Comparison of ENCODE assay signal across 11 cellular contexts in the genomic region with DNA sequence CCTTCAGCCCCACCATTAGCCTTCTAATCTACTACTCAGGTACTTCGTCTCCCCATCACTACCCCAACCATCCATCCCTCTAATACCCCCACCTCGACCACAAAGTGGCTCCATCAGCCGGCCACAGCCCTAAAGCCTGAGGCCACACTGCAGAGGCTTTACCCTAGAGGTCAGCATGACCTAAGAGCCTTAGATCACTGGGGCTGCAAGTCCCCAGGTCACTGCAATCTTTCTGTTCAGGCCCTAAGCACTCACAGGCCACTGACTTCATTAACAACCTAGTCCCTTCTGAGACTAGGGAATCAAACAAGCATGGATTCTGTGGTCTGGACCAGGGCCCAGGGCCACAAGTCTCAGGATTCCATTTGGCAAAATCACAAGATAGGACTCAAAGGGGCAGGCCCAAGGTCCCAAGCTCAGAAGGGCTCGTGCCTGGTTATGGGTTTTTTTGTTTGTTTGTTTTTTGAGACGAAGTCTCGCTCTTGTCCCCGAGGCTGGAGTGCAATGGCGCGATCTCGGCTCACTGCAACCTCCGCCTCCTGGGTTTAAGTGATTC. TPM values are rescaled to one million over a fixed set of nuclear protein-coding genes. Genes with fewer than 3 reads are reported as not detected.
DNase-seq lines count a peak whose midpoint lies in the region; ATAC-seq and TF ChIP-seq lines count a peak whose summit lies in the region.
"Had no signal": no experiment of that assay in that cellular context is flagged by ENCODE, and none has a peak within 500 bp of the region (broad histone marks: within the 10 kb centered on the region; RNA-seq: fewer than 3 reads in every experiment).

No MANE protein-coding gene starts in this region.

- DNase-seq in Daoy (ENCODE audit: low read depth), result peak; percentile 88
- DNase-seq in LHCN-M2 (ENCODE audit: low read depth), result peak; percentile 74
- DNase-seq in choroid plexus epithelial cell (ENCODE audit: low read depth), result peak; percentile 82
- peak; percentile 42 for DNase-seq in non-pigmented ciliary epithelial cell (ENCODE audit: low read depth)
- no peak for DNase-seq in DMS 273 treated with DMSO at 0.1 percent for 48 hours (lab: John Stamatoyannopoulos, UW)
- DNase-seq in DMS79 (lab: John Stamatoyannopoulos, UW), result no peak
- no peak for DNase-seq in pons (ENCODE audit: low spot score)
- DNase-seq: stimulated activated CD8-positive, alpha-beta memory T cell treated with anti-CD3 and anti-CD28 coated beads, Interleukin-4, amount 100 ng/mL, for 48 hours had no signal

- ATAC-seq in HG03521 (IDR thresholded peaks at IDR 0.05; ENCODE audit: unreplicated experiment), result no peak

- no peak overlapping the region for H3K4me3 ChIP-seq in choroid plexus epithelial cell (ENCODE audit: low read depth, low read length)
- H3K4me3 ChIP-seq: HAP-1 had no signal

- no peak for TF ChIP-seq CTCF in choroid plexus epithelial cell (conservative IDR thresholded peaks at IDR 0.05; ENCODE audit: low read depth, low read length)

RNA-seq across cellular contexts. Expression of gene PKDCC, which starts 37.0 kb away (rescaled TPM):
- total RNA-seq in Daoy (2014; rRNA removed; shearing (Covaris generic)), result 7.3 and 12.9 TPM in 2 replicates
- total RNA-seq in LHCN-M2 (2014; rRNA removed), result 5.7 and 7.1 TPM in 2 replicates
- polyA plus RNA-seq in LHCN-M2 (2012), result 4.2 TPM
- total RNA-seq: mononuclear cell had no signal

Comparison
In these comparisons a context has a peak if more than half of its experiments do, and no peak if none do; other contexts are left out.
1. DNase-seq: peak in Daoy (single experiment), LHCN-M2 (single experiment), choroid plexus epithelial cell (single experiment) and non-pigmented ciliary epithelial cell (single experiment); none in DMS 273 treated with DMSO at 0.1 percent for 48 hours (single experiment), DMS79 (single experiment) and pons (single experiment).